Comparison of ENCODE assay signal across 19 cellular contexts in the genomic region with DNA sequence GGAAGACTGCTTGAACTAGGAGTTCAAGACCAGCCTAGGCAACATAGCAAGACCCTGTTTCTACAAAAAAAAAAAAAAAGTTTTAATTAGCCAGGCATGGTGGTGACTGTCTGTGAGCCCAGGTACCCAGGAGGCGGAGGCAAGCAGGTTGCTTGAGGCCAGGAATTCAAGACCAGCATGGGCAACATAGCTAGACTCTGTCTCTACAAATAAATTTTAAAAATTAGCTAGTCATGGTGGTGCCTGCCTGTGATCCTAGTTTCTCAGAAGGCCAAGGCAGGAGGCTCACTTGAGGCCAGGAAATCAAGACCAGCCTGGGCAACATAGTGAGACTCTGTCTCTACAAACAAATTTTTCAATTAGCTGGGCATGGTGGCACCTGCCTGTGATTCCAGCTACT. TPM values are rescaled to one million over a fixed set of nuclear protein-coding genes. Genes with fewer than 3 reads are reported as not detected.
DNase-seq lines count a peak whose midpoint lies in the region; TF ChIP-seq lines count a peak whose summit lies in the region.
"Had no signal": no experiment of that assay in that cellular context is flagged by ENCODE, and none has a peak within 500 bp of the region (broad histone marks: within the 10 kb centered on the region; RNA-seq: fewer than 3 reads in every experiment).

No MANE protein-coding gene starts in this region.

- peaks cover 9% of the 10 kb centered on the region for H3K4me1 Mint-ChIP-seq in Caco-2 (ENCODE audit: low read depth, unreplicated experiment)
- H3K4me1 Mint-ChIP-seq in activated CD4-positive, alpha-beta T cell treated with anti-CD3 and anti-CD28 coated beads, Interleukin-2, amount 10 ng/mL, durations not matched to agents 24 days and 14 days: peaks cover 2% of the 10 kb centered on the region

- H3K9ac ChIP-seq in liver (ENCODE audit: low read depth in 1 of 2, low read length in 2 of 2): no peak overlapping the region
- H3K9ac ChIP-seq: KMS-11 had no signal

- TF ChIP-seq CTCF in Caco-2 (IDR thresholded peaks at IDR 0.05; ENCODE audit: insufficient read depth in 1 of 2, low read depth in 1 of 2, low read length in 1 of 2, severe bottlenecking in 1 of 2, unreplicated experiment in 1 of 2) (no peak), adrenal gland (IDR thresholded peaks at IDR 0.05) (no peak), liver (IDR thresholded peaks at IDR 0.05; ENCODE audit: low read depth, low read length, missing input control) (no peak), thyroid gland (IDR thresholded peaks at IDR 0.05) (no peak)

- peak overlapping the region; percentile 70 for H3K27ac Mint-ChIP-seq in Caco-2 (ENCODE audit: unreplicated experiment)
- no peak overlapping the region for H3K27ac Mint-ChIP-seq in activated CD4-positive, alpha-beta T cell treated with anti-CD3 and anti-CD28 coated beads, Interleukin-2, amount 10 ng/mL, durations not matched to agents 24 days and 14 days
- H3K27ac Mint-ChIP-seq: CD4-positive, alpha-beta memory T cell; IgD-negative memory B cell had no signal

- CTCF ChIA-PET in Caco-2 (lab: Charles Lee): no interaction called here

- H3K27me3 ChIP-seq in Caco-2 (replicated peaks; ENCODE audit: control insufficient read depth, insufficient read depth, low read length): no peaks in the 10 kb centered on the region
- no peaks in the 10 kb centered on the region for H3K27me3 ChIP-seq in adrenal gland
- H3K27me3 ChIP-seq in liver (ENCODE audit: control insufficient read depth in 4 of 4, insufficient read depth in 4 of 4, low read length in 3 of 4): no peaks in the 10 kb centered on the region
- H3K27me3 ChIP-seq in thyroid gland: no peaks in the 10 kb centered on the region

- H3K9me3 ChIP-seq in Caco-2 (no peaks in the 10 kb centered on the region), adrenal gland (replicated peaks in 1 of 3) (no peaks in the 10 kb centered on the region), liver (ENCODE audit: control insufficient read depth in 4 of 4, low read length in 3 of 4) (no peaks in the 10 kb centered on the region), thyroid gland (no peaks in the 10 kb centered on the region)

- H3K4me3 Mint-ChIP-seq in Caco-2 (ENCODE audit: unreplicated experiment): peak overlapping the region; percentile 20
- H3K4me3 Mint-ChIP-seq in activated CD4-positive, alpha-beta T cell treated with anti-CD3 and anti-CD28 coated beads, Interleukin-2, amount 10 ng/mL, durations not matched to agents 24 days and 14 days: no peak overlapping the region
- H3K4me3 Mint-ChIP-seq: CD4-positive, alpha-beta memory T cell; IgD-negative memory B cell had no signal

- TF ChIP-seq POLR2A in adrenal gland (IDR thresholded peaks at IDR 0.05) (no peak), thyroid gland (IDR thresholded peaks at IDR 0.05) (no peak)

- intact Hi-C loops in Caco-2 (cut with micrococcal nuclease; ENCODE audit: unreplicated experiment) (no loop called here), adrenal gland (cut with DNase I) (no loop called here), thyroid gland (cut with DNase I) (no loop called here)
- intact Hi-C loops in activated CD4-positive, alpha-beta T cell treated with anti-CD3 and anti-CD28 coated beads, Interleukin-2, amount 10 ng/mL, durations not matched to agents 24 days and 14 days (cut with micrococcal nuclease): no loop called here

- peaks cover 20% of the 10 kb centered on the region for H3K4me1 ChIP-seq in Caco-2
- H3K4me1 ChIP-seq in adrenal gland (replicated peaks in 1 of 2): peaks cover 3 to 33% of the 10 kb centered on the region in 2 donors
- peaks cover 6 to 35% (median 23%) of the 10 kb centered on the region in 4 donors for H3K4me1 ChIP-seq in liver (ENCODE audit: control insufficient read depth in 4 of 4, insufficient read depth in 4 of 4, low read length in 3 of 4)
- peaks cover 10 to 48% of the 10 kb centered on the region in 2 donors for H3K4me1 ChIP-seq in thyroid gland

- H3K27me3 Mint-ChIP-seq in Caco-2 (ENCODE audit: insufficient read depth, unreplicated experiment): no peaks in the 10 kb centered on the region
- peaks cover 13% of the 10 kb centered on the region for H3K27me3 Mint-ChIP-seq in activated CD4-positive, alpha-beta T cell treated with anti-CD3 and anti-CD28 coated beads, Interleukin-2, amount 10 ng/mL, durations not matched to agents 24 days and 14 days

- no peak overlapping the region for H3K4me3 ChIP-seq in Caco-2 (ENCODE audit: low read depth, low read length)
- H3K4me3 ChIP-seq in adrenal gland: no peak overlapping the region
- H3K4me3 ChIP-seq in liver (ENCODE audit: low read depth in 1 of 3, low read length in 3 of 3): no peak overlapping the region
- H3K4me3 ChIP-seq in thyroid gland (replicated peaks in 1 of 3): no peak overlapping the region

- no peak for TF ChIP-seq RAD21 in liver (IDR thresholded peaks at IDR 0.05)

- H3K27ac ChIP-seq in adrenal gland (peak overlapping the region in 4 of 5 donors; percentile 10 to 57 (median 36)), liver (ENCODE audit: low read depth in 1 of 2, low read length in 2 of 2) (peak overlapping the region; percentile 21 to 28), thyroid gland (peak overlapping the region; percentile 45 to 74 (median 72))
- H3K27ac ChIP-seq: KMS-11 had no signal

- H3K36me3 ChIP-seq in Caco-2 (ENCODE audit: control insufficient read depth, insufficient read depth, low read length) (no peaks in the 10 kb centered on the region), adrenal gland (replicated peaks in 1 of 2) (no peaks in the 10 kb centered on the region), liver (ENCODE audit: control insufficient read depth in 4 of 4, insufficient read depth in 3 of 4, low read depth in 1 of 4, low read length in 3 of 4) (peaks cover 0 to 2% (median 0%) of the 10 kb centered on the region in 4 donors), thyroid gland (no peaks in the 10 kb centered on the region)

- no TSS peak for BruUV-seq in Caco-2 (replicated peaks; lab: Mats Ljungman, UMichigan)

- 95 to 100% (median 100%) methylated on average over 1 of the region's 1 CpG for WGBS in adrenal gland, 4 donors
- WGBS in liver: 98% methylated on average over 1 of the region's 1 CpG
- WGBS in thyroid gland, 2 donors: 90 to 100% methylated on average over 1 of the region's 1 CpG

- H3K9me3 Mint-ChIP-seq in Caco-2 (ENCODE audit: unreplicated experiment): no peaks in the 10 kb centered on the region
- no peaks in the 10 kb centered on the region for H3K9me3 Mint-ChIP-seq in activated CD4-positive, alpha-beta T cell treated with anti-CD3 and anti-CD28 coated beads, Interleukin-2, amount 10 ng/mL, durations not matched to agents 24 days and 14 days
- H3K9me3 Mint-ChIP-seq: CD4-positive, alpha-beta memory T cell; IgD-negative memory B cell had no signal

- peaks cover 4% of the 10 kb centered on the region for H3K36me3 Mint-ChIP-seq in Caco-2 (ENCODE audit: insufficient read depth, unreplicated experiment)
- H3K36me3 Mint-ChIP-seq in activated CD4-positive, alpha-beta T cell treated with anti-CD3 and anti-CD28 coated beads, Interleukin-2, amount 10 ng/mL, durations not matched to agents 24 days and 14 days (ENCODE audit: low read depth): peaks cover 2% of the 10 kb centered on the region
- H3K36me3 Mint-ChIP-seq: CD4-positive, alpha-beta memory T cell; IgD-negative memory B cell had no signal

- DNase-seq in Caco-2 (no peak), adrenal gland (no peak), thyroid gland (no peak), retina (no peak), T-helper 2 cell (no peak)
- no peak for DNase-seq in activated CD4-positive, alpha-beta T cell treated with anti-CD3 and anti-CD28 coated beads, Interleukin-2, amount 10 ng/mL, durations not matched to agents 24 days and 14 days
- DNase-seq: C1 segment of cervical spinal cord; CD4-positive, alpha-beta memory T cell; COR-L47; MM.1S; NCI-H2029; NCI-H446; NCI-H524 treated with DMSO at 0.1 percent for 48 hours; NCI-H774; Right ventricle myocardium superior; RPMI8226 had no signal

- POLR2A ChIA-PET in Caco-2 (lab: Charles Lee): no interaction called here

TF ChIP-seq in liver, 16 proteins besides CTCF, POLR2A, EP300 and RAD21:
- TF ChIP-seq, protein P1, sequence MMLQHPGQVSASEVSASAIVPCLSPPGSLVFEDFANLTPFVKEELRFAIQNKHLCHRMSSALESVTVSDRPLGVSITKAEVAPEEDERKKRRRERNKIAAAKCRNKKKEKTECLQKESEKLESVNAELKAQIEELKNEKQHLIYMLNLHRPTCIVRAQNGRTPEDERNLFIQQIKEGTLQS (IDR thresholded peaks at IDR 0.05): no peak
- TF ChIP-seq EGR1 (IDR thresholded peaks at IDR 0.05; ENCODE audit: low read depth in 2 of 2) (no peak), GABPA (IDR thresholded peaks at IDR 0.05 in 1 of 2, conservative IDR thresholded peaks at IDR 0.05 in 1 of 2) (no peak), FOXA1 (IDR thresholded peaks at IDR 0.05) (no peak), HNF4A (conservative IDR thresholded peaks at IDR 0.05) (no peak), JUND (IDR thresholded peaks at IDR 0.05) (no peak)

RNA-seq across cellular contexts. Expression of gene INSR, which starts 6.1 kb away (rescaled TPM):
- total RNA-seq in Caco-2 (2022) (22.6 and 23.3 TPM in 2 replicates), adrenal gland (100 to 1,000 TPM in 6 of 8 donors, 10 to 100 TPM in 2; 83.9 to 327 (median 120) TPM), liver (10 to 100 TPM; 68.5 to 97.5 TPM), thyroid gland (100 to 1,000 TPM in 1 of 4 donors, 10 to 100 TPM in 3; 38.9 to 101 (median 67.7) TPM)
- polyA plus RNA-seq in adrenal gland (10 to 100 TPM; 19.0 to 59.4 (median 42.1) TPM), liver (10 to 100 TPM; 16.5 to 33.0 TPM)
- 1.7 and 1.9 TPM in 2 replicates for total RNA-seq in activated CD4-positive, alpha-beta T cell treated with anti-CD3 and anti-CD28 coated beads, Interleukin-2, amount 10 ng/mL, durations not matched to agents 24 days and 14 days
